Comparison of ENCODE assay signal across 19 cellular contexts in the genomic region with DNA sequence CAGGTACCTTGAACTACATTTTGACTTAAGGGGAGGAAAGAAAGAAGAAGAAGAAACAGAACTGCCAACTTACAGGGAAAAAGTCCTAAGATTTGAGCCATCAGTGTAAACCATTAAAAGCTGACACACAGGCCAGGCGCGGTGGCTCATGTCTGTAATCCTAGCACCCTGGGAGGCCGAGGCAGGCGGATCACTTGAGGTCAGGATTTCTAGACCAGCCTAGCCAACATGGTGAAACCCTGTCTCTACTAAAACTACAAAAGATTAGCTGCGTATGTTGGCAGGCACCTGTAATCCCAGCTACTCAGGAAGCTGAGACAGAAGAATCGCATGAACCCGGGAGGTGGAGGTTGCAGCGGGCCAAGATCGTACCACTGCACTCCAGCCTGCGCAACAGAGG.
A peak's percentile ranks its signal among the peaks of the same experiment; 100 is the strongest.
DNase-seq lines count a peak whose midpoint lies in the region; FAIRE-seq and TF ChIP-seq lines count a peak whose summit lies in the region.
"Had no signal": no experiment of that assay in that cellular context is flagged by ENCODE, and none has a peak within 500 bp of the region (broad histone marks: within the 10 kb centered on the region; RNA-seq: fewer than 3 reads in every experiment).

No MANE protein-coding gene starts in this region.

- no peaks in the 10 kb centered on the region for H3K36me3 Mint-ChIP-seq in neural progenitor cell
- H3K36me3 Mint-ChIP-seq: CD8-positive, alpha-beta T cell had no signal

- H3K9ac ChIP-seq in neural progenitor cell = no peak overlapping the region
- H3K9ac ChIP-seq: BLaER1 treated with 17β-estradiol and CSF1 and Interleukin-3, amounts not matched to agents 10 nM and 100 nM had no signal

- no peak overlapping the region for H3K4me2 ChIP-seq in neural progenitor cell
- H3K4me2 ChIP-seq: BLaER1 treated with 17β-estradiol and CSF1 and Interleukin-3, amounts not matched to agents 10 nM and 100 nM had no signal

- H3K36me3 ChIP-seq in WERI-Rb-1 (no peaks in the 10 kb centered on the region), neural progenitor cell (no peaks in the 10 kb centered on the region), BE2C (no peaks in the 10 kb centered on the region)
- H3K36me3 ChIP-seq: BLaER1 treated with 17β-estradiol and CSF1 and Interleukin-3, amounts not matched to agents 10 nM and 100 nM had no signal

- H3F3A ChIP-seq in neural progenitor cell (ENCODE audit: low read depth) = no peaks in the 10 kb centered on the region

- H3K27ac Mint-ChIP-seq in neural progenitor cell = no peak overlapping the region
- H3K27ac Mint-ChIP-seq: CD4-positive, alpha-beta T cell; CD8-positive, alpha-beta T cell had no signal

- no peak overlapping the region for H3K4me3 Mint-ChIP-seq in neural progenitor cell
- H3K4me3 Mint-ChIP-seq: CD4-positive, alpha-beta T cell; CD8-positive, alpha-beta T cell had no signal

- no peaks in the 10 kb centered on the region for H3K4me1 Mint-ChIP-seq in neural progenitor cell

- H3K9me3 Mint-ChIP-seq in neural progenitor cell = no peaks in the 10 kb centered on the region
- H3K9me3 Mint-ChIP-seq: CD4-positive, alpha-beta T cell; CD8-positive, alpha-beta T cell had no signal

- H3K9me3 ChIP-seq in WERI-Rb-1 (ENCODE audit: severe bottlenecking) = no peaks in the 10 kb centered on the region
- no peaks in the 10 kb centered on the region for H3K9me3 ChIP-seq in neural progenitor cell (ENCODE audit: low read depth)
- H3K9me3 ChIP-seq in BE2C = no peaks in the 10 kb centered on the region
- H3K9me3 ChIP-seq: BLaER1 treated with 17β-estradiol and CSF1 and Interleukin-3, amounts not matched to agents 10 nM and 100 nM; Caco-2 had no signal

- no peak overlapping the region for H3K4me3 ChIP-seq in WERI-Rb-1 (ENCODE audit: low read depth, low read length)
- no peak overlapping the region for H3K4me3 ChIP-seq in neural progenitor cell
- no peak overlapping the region for H3K4me3 ChIP-seq in BE2C (ENCODE audit: low read depth, low read length)
- H3K4me3 ChIP-seq: BLaER1 treated with 17β-estradiol and CSF1 and Interleukin-3, amounts not matched to agents 10 nM and 100 nM had no signal

- H2AFZ ChIP-seq in neural progenitor cell (replicated peaks) = no peak overlapping the region

- H4K20me1 ChIP-seq in neural progenitor cell (ENCODE audit: low read depth) = no peaks in the 10 kb centered on the region
- H4K20me1 ChIP-seq: BLaER1 treated with 17β-estradiol and CSF1 and Interleukin-3, amounts not matched to agents 10 nM and 100 nM had no signal

- FAIRE-seq in TTC549 (lab: Jason Lieb, UNC) = peak; percentile 94
- FAIRE-seq: A204.1, D721Med, G401.6, GM12891 had no signal

- peak; percentile 91 for DNase-seq in WERI-Rb-1
- DNase-seq in neural progenitor cell (ENCODE audit: low spot score) = peak; percentile 9
- no peak for DNase-seq in BE2C
- no peak for DNase-seq in NOMO-1 treated with dmso at 0.1 percent for 144 hours (lab: John Stamatoyannopoulos, UW; ENCODE audit: unreplicated experiment)
- DNase-seq: 8988T; ACHN; Caco-2; Calu3; CD4-positive, alpha-beta T cell; CD8-positive, alpha-beta T cell; DMS79 treated with DMSO at 0.1 percent for 48 hours; GF-D8 had no signal

- H3K79me2 ChIP-seq in neural progenitor cell (ENCODE audit: low read depth) = no peaks in the 10 kb centered on the region

- no peaks in the 10 kb centered on the region for H3K27me3 Mint-ChIP-seq in neural progenitor cell (ENCODE audit: insufficient read depth, low read depth)
- H3K27me3 Mint-ChIP-seq: CD4-positive, alpha-beta T cell had no signal

- TF ChIP-seq CTCF in WERI-Rb-1 (IDR thresholded peaks at IDR 0.05; ENCODE audit: low read depth, low read length) (no peak), neural progenitor cell (IDR thresholded peaks at IDR 0.05) (no peak), BE2C (IDR thresholded peaks at IDR 0.05; ENCODE audit: low read depth, low read length) (no peak)

- H3K27me3 ChIP-seq in WERI-Rb-1 (ENCODE audit: insufficient read depth, low read depth, severe bottlenecking) (no peaks in the 10 kb centered on the region), neural progenitor cell (no peaks in the 10 kb centered on the region), BE2C (no peaks in the 10 kb centered on the region)
- H3K27me3 ChIP-seq: BLaER1 treated with 17β-estradiol and CSF1 and Interleukin-3, amounts not matched to agents 10 nM and 100 nM had no signal

- H3K4me1 ChIP-seq in neural progenitor cell (no peaks in the 10 kb centered on the region), BE2C (no peaks in the 10 kb centered on the region)
- H3K4me1 ChIP-seq: BLaER1 treated with 17β-estradiol and CSF1 and Interleukin-3, amounts not matched to agents 10 nM and 100 nM; Caco-2 had no signal

- H3K27ac ChIP-seq in WERI-Rb-1 = no peak overlapping the region
- no peak overlapping the region for H3K27ac ChIP-seq in neural progenitor cell
- H3K27ac ChIP-seq: BLaER1 treated with 17β-estradiol and CSF1 and Interleukin-3, amounts not matched to agents 10 nM and 100 nM; C4-2B had no signal

Comparison
In these comparisons a context has a peak if more than half of its experiments do, and no peak if none do; other contexts are left out.
1. DNase-seq: peak in WERI-Rb-1 (single experiment) and neural progenitor cell (single experiment); none in BE2C (single experiment) and NOMO-1 treated with dmso at 0.1 percent for 144 hours (single experiment).